ENCODE assay signal across 16 cellular contexts in genomic region chr5:14209836-14210235, GRCh38.
DNase-seq lines count a peak whose midpoint lies in the region; ATAC-seq and TF ChIP-seq lines count a peak whose summit lies in the region.
"Had no signal": no experiment of that assay in that cellular context is flagged by ENCODE, and none has a peak within 500 bp of the region (broad histone marks: within the 10 kb centered on the region; RNA-seq: fewer than 3 reads in every experiment).

No MANE protein-coding gene starts in this region.

- no peaks in the 10 kb centered on the region for H3K27me3 ChIP-seq in BLaER1 treated with 17β-estradiol and CSF1 and Interleukin-3, amounts not matched to agents 10 nM and 100 nM
- H3K27me3 ChIP-seq in SJSA1 (replicated peaks) (no peaks in the 10 kb centered on the region), gastroesophageal sphincter (no peaks in the 10 kb centered on the region)

- H3K4me1 Mint-ChIP-seq in progenitor cell of endocrine pancreas (ENCODE audit: low read depth): peaks cover 37% of the 10 kb centered on the region

- TF ChIP-seq CTCF in gastroesophageal sphincter (IDR thresholded peaks at IDR 0.05): no peak
- TF ChIP-seq CTCF in progenitor cell of endocrine pancreas (IDR thresholded peaks at IDR 0.05; ENCODE audit: unreplicated experiment): no peak

- no peaks in the 10 kb centered on the region for H3K27me3 Mint-ChIP-seq in progenitor cell of endocrine pancreas

- H3K4me3 ChIP-seq in BLaER1 treated with 17β-estradiol and CSF1 and Interleukin-3, amounts not matched to agents 10 nM and 100 nM: no peak overlapping the region
- H3K4me3 ChIP-seq in SJSA1 (no peak overlapping the region), gastroesophageal sphincter (no peak overlapping the region)

- peak overlapping the region; percentile 39 to 92 (median 64) for H3K4me2 ChIP-seq in BLaER1 treated with 17β-estradiol and CSF1 and Interleukin-3, amounts not matched to agents 10 nM and 100 nM

- no peaks in the 10 kb centered on the region for H3K36me3 Mint-ChIP-seq in progenitor cell of endocrine pancreas (ENCODE audit: insufficient read depth)
- H3K36me3 Mint-ChIP-seq: activated naive CD8-positive, alpha-beta T cell treated with anti-CD3 and anti-CD28 coated beads for 36 hours had no signal

- H3K36me3 ChIP-seq in BLaER1 treated with 17β-estradiol and CSF1 and Interleukin-3, amounts not matched to agents 10 nM and 100 nM: peaks cover 0 to 19% (median 8%) of the 10 kb centered on the region in 11 experiments; a peak in 4 of 22 replicates
- H3K36me3 ChIP-seq in SJSA1: 0 out of 2 replicates have a peak, but pooled peaks cover 3% of the 10 kb centered on the region
- H3K36me3 ChIP-seq in gastroesophageal sphincter: no peaks in the 10 kb centered on the region

- no peak for ATAC-seq in gastroesophageal sphincter
- no peak for ATAC-seq in HG03025 (IDR thresholded peaks at IDR 0.05; ENCODE audit: low FRiP score, unreplicated experiment)
- ATAC-seq in GM19455 (IDR thresholded peaks at IDR 0.05; ENCODE audit: unreplicated experiment): no peak
- ATAC-seq: left colon had no signal

- no peak for TF ChIP-seq EP300 in gastroesophageal sphincter (IDR thresholded peaks at IDR 0.05)

- WGBS in gastroesophageal sphincter (ENCODE audit: low coverage in 1 of 2), 2 donors: 50 to 90% methylated on average over 1 to 3 of the region's 8 CpGs

- no peak overlapping the region; a peak in 1 of 22 replicates for H3K9ac ChIP-seq in BLaER1 treated with 17β-estradiol and CSF1 and Interleukin-3, amounts not matched to agents 10 nM and 100 nM

- peak overlapping the region; percentile 19 for H3K27ac Mint-ChIP-seq in progenitor cell of endocrine pancreas
- H3K27ac Mint-ChIP-seq: activated naive CD8-positive, alpha-beta T cell treated with anti-CD3 and anti-CD28 coated beads for 36 hours had no signal

- H3K4me1 ChIP-seq in BLaER1 treated with 17β-estradiol and CSF1 and Interleukin-3, amounts not matched to agents 10 nM and 100 nM: peaks cover 74 to 88% (median 79%) of the 10 kb centered on the region in 10 experiments
- H3K4me1 ChIP-seq in SJSA1 (replicated peaks) (peaks cover 58% of the 10 kb centered on the region), gastroesophageal sphincter (peaks cover 0 to 95% (median 31%) of the 10 kb centered on the region in 3 donors)

- no peak for TF ChIP-seq POLR2A in gastroesophageal sphincter (IDR thresholded peaks at IDR 0.05)

- H3K4me3 Mint-ChIP-seq in progenitor cell of endocrine pancreas (ENCODE audit: low read depth): no peak overlapping the region
- H3K4me3 Mint-ChIP-seq: activated naive CD8-positive, alpha-beta T cell treated with anti-CD3 and anti-CD28 coated beads for 36 hours had no signal

- H3K9me3 ChIP-seq in BLaER1 treated with 17β-estradiol and CSF1 and Interleukin-3, amounts not matched to agents 10 nM and 100 nM (replicated peaks in 1 of 11): peaks cover 0 to 17% (median 10%) of the 10 kb centered on the region in 11 experiments; a peak in 12 of 22 replicates
- H3K9me3 ChIP-seq in SJSA1 (replicated peaks) (no peaks in the 10 kb centered on the region), gastroesophageal sphincter (no peaks in the 10 kb centered on the region)

- peak overlapping the region in 10 of 11 experiments; percentile 44 to 91 (median 84); a peak in 19 of 22 replicates for H3K27ac ChIP-seq in BLaER1 treated with 17β-estradiol and CSF1 and Interleukin-3, amounts not matched to agents 10 nM and 100 nM
- H3K27ac ChIP-seq in SJSA1 (peak overlapping the region; percentile 97; the same call in 1 of the 2 replicates), gastroesophageal sphincter (peak overlapping the region; percentile 67 to 85 (median 74))

- H4K20me1 ChIP-seq in BLaER1 treated with 17β-estradiol and CSF1 and Interleukin-3, amounts not matched to agents 10 nM and 100 nM: peaks cover 13 to 95% (median 36%) of the 10 kb centered on the region in 11 experiments; a peak in 17 of 22 replicates

- H3K9me3 Mint-ChIP-seq in progenitor cell of endocrine pancreas (ENCODE audit: low read depth): no peaks in the 10 kb centered on the region
- H3K9me3 Mint-ChIP-seq: activated naive CD8-positive, alpha-beta T cell treated with anti-CD3 and anti-CD28 coated beads for 36 hours had no signal

- DNase-seq in SJSA1 (ENCODE audit: low read depth in 1 of 2, low spot score in 2 of 2): no peak
- DNase-seq in progenitor cell of endocrine pancreas (ENCODE audit: low spot score, unreplicated experiment): no peak
- no peak for DNase-seq in stimulated activated CD4-positive, alpha-beta T cell treated with anti-CD3 and anti-CD28 coated beads, Interleukin-4, amount 100 ng/mL, for 1 hour
- no peak for DNase-seq in T-helper 1 cell
- DNase-seq: activated naive CD8-positive, alpha-beta T cell treated with anti-CD3 and anti-CD28 coated beads for 36 hours; Calu3; HCEC 1CT; hypothalamus; left colon; NCI-H2081; NCI-H748 treated with DMSO at 0.1 percent for 48 hours; stimulated activated CD4-positive, alpha-beta T cell treated with anti-CD3 and anti-CD28 coated beads, Interleukin-12 subunit alpha, Interleukin-12 subunit beta, amount 100 ng/mL, for 4 hours had no signal
